In the genomic region with DNA sequence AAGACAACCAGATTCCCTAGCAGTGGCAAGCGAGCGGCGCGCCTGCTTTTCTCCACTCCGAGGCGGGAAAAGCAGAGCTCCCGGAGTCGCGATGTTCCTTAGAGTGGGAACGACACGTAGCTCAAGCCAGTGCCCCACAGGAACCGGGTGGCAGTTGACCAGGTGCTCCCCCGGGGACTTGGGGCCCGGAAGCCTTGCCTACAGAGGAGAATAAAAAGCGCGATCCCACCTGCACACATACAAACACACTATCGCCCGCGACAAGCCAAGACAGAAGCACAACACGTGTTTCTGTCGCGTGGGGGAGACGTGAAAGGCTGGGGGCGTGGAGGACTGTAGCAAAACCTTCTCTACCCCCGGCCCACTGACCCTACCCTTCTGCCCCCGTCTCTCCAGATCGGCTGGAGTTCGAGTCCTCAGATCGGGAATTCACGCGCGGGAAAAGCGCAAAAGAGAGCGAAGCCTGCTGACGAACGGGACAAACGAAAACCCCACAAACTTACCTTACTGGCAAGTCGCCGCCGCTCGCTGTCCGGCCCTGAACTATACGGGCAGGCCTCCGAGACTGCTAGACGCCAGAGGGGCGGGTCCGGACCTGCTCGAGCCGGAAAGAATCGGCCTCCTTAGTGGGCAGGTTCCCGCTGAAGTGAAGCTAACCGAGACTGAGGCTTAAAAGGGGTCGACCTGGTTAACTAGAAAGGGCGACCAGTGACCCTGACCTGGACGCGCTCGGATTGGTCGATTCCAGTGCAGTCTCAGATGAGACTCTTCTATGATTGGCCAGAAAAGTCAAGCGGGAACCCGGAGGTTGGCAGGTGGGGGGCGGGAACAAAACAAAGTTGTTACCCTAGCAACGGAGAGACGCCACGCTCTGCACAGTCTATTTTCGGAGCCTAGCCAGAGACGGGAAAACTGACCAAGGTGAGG, we compare ENCODE assay signal across 8 cellular contexts. TPM values are rescaled to one million over a fixed set of nuclear protein-coding genes. Genes with fewer than 3 reads are reported as not detected.
A peak's percentile ranks its signal among the peaks of the same experiment; 100 is the strongest.
DNase-seq lines count a peak whose midpoint lies in the region; ATAC-seq and TF ChIP-seq lines count a peak whose summit lies in the region.

A gene (plus strand): TSS at position 842 of the 927 bp plus-strand sequence. CDS start 6,265 bp downstream, outside the sequence.
A gene with protein sequence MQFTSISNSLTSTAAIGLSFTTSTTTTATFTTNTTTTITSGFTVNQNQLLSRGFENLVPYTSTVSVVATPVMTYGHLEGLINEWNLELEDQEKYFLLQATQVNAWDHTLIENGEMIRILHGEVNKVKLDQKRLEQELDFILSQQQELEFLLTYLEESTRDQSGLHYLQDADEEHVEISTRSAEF (minus strand): TSS at position 664 of the 927 bp plus-strand sequence. CDS start 31,287 bp downstream, outside the sequence.

- peak within 1 kb of the TSS; percentile 11 for H3K27ac Mint-ChIP-seq in activated naive CD4-positive, alpha-beta T cell treated with anti-CD3 and anti-CD28 coated beads, Interleukin-2, amount 10 ng/mL, durations not matched to agents 7 days and 5 days

- H3K4me1 Mint-ChIP-seq in activated naive CD4-positive, alpha-beta T cell treated with anti-CD3 and anti-CD28 coated beads, Interleukin-2, amount 10 ng/mL, durations not matched to agents 7 days and 5 days = peaks cover 9% of the 10 kb centered on the region

- H3K4me3 ChIP-seq in IMR-90 (ENCODE audit: insufficient read depth, low read depth, low read length) = peak within 1 kb of the TSS; percentile 33
- H3K4me3 ChIP-seq in RWPE2 (ENCODE audit: severe bottlenecking) = peak within 1 kb of the TSS; percentile 46
- peak within 1 kb of the TSS; percentile 66 for H3K4me3 ChIP-seq in cardiac muscle cell
- H3K4me3 ChIP-seq in urinary bladder (ENCODE audit: low read depth, low read length) = peak within 1 kb of the TSS; percentile 29

- no peaks in the 10 kb centered on the region for H3K9me3 ChIP-seq in IMR-90 (ENCODE audit: control insufficient read depth, insufficient read depth, low read length)
- no peaks in the 10 kb centered on the region for H3K9me3 ChIP-seq in RWPE2 (ENCODE audit: severe bottlenecking)
- H3K9me3 ChIP-seq in cardiac muscle cell (ENCODE audit: low read depth) = no peaks in the 10 kb centered on the region

- no peak within 1 kb of the TSS for H3K4ac ChIP-seq in IMR-90 (ENCODE audit: low read depth, low read length)

- no peak within 1 kb of the TSS for H3K23ac ChIP-seq in IMR-90 (ENCODE audit: low read depth, low read length)

- TF ChIP-seq CTCF in IMR-90 (conservative IDR thresholded peaks at IDR 0.05; ENCODE audit: low read depth, low read length) (no peak), RWPE2 (IDR thresholded peaks at IDR 0.05; ENCODE audit: poor library complexity, severe bottlenecking) (no peak), cardiac muscle cell (IDR thresholded peaks at IDR 0.05; ENCODE audit: low read depth, low read length) (no peak)

- H3K4me2 ChIP-seq in IMR-90 (ENCODE audit: low read depth, low read length) = peak within 1 kb of the TSS; percentile 66

- H2BK120ac ChIP-seq in IMR-90 (ENCODE audit: low read depth, low read length) = no peak within 1 kb of the TSS

- H2AK9ac ChIP-seq in IMR-90 (replicated peaks; ENCODE audit: low read depth, low read length, poor library complexity) = no peak within 1 kb of the TSS

- in situ Hi-C loops in IMR-90 (cut with MboI; ENCODE audit: low sequenced_read_pairs) = no loop called here

- no peak within 1 kb of the TSS for H4K91ac ChIP-seq in IMR-90 (ENCODE audit: insufficient read depth, low read depth, low read length)

- peak; percentile 51 for DNase-seq in COLO668 (lab: John Stamatoyannopoulos, UW; ENCODE audit: unreplicated experiment)
- DNase-seq in IMR-90 = no peak
- DNase-seq in RWPE2 (ENCODE audit: low spot score) = peak; percentile 65
- peak; percentile 78 for DNase-seq in activated naive CD4-positive, alpha-beta T cell treated with anti-CD3 and anti-CD28 coated beads, Interleukin-2, amount 10 ng/mL, durations not matched to agents 7 days and 5 days
- DNase-seq in cardiac muscle cell (ENCODE audit: low read depth in 1 of 2, low spot score in 1 of 2) = peak; percentile 31 to 91
- DNase-seq in posterior cingulate gyrus = peak in 6 of 10 donors; percentile 10 to 86 (median 40)

- no peak within 1 kb of the TSS for H3K18ac ChIP-seq in IMR-90 (ENCODE audit: low read depth, low read length)

- H4K20me1 ChIP-seq in IMR-90 (ENCODE audit: insufficient read depth, low read length) = no peaks in the 10 kb centered on the region

- no peak within 1 kb of the TSS for H3K27ac ChIP-seq in IMR-90 (ENCODE audit: insufficient read depth, low read length)
- no peak within 1 kb of the TSS for H3K27ac ChIP-seq in RWPE2 (ENCODE audit: poor library complexity, severe bottlenecking)
- H3K27ac ChIP-seq in cardiac muscle cell = peak within 1 kb of the TSS; percentile 75
- no peak within 1 kb of the TSS for H3K27ac ChIP-seq in urinary bladder (ENCODE audit: low read depth)

- no peak within 1 kb of the TSS for H2BK15ac ChIP-seq in IMR-90 (ENCODE audit: low read depth, low read length)

- H3K9me1 ChIP-seq in IMR-90 (ENCODE audit: insufficient read depth, low read length) = no peaks in the 10 kb centered on the region

- H4K5ac ChIP-seq in IMR-90 (ENCODE audit: low read depth, low read length) = no peak within 1 kb of the TSS

- dilution Hi-C loops in IMR-90 (cut with HindIII; ENCODE audit: low sequenced_read_pairs, unreplicated experiment) = no loop called here

- intact Hi-C loops in IMR-90 (cut with micrococcal nuclease) (no loop called here), posterior cingulate gyrus (cut with DNase I) (no loop called here)

- no peak for TF ChIP-seq POLR2A in IMR-90 (IDR thresholded peaks at IDR 0.05; ENCODE audit: low read depth, low read length)

- no peak within 1 kb of the TSS for H2BK5ac ChIP-seq in IMR-90 (ENCODE audit: low read depth, low read length, poor library complexity, severe bottlenecking)

- no peaks in the 10 kb centered on the region for H3K36me3 Mint-ChIP-seq in activated naive CD4-positive, alpha-beta T cell treated with anti-CD3 and anti-CD28 coated beads, Interleukin-2, amount 10 ng/mL, durations not matched to agents 7 days and 5 days

- peak within 1 kb of the TSS; percentile 86 for H3K4me3 Mint-ChIP-seq in activated naive CD4-positive, alpha-beta T cell treated with anti-CD3 and anti-CD28 coated beads, Interleukin-2, amount 10 ng/mL, durations not matched to agents 7 days and 5 days

- 30% methylated on average over 21 of the region's 66 CpGs; no CpG with 5 or more reads in 1 of the 2 experiments for WGBS in IMR-90 (ENCODE audit: extremely low coverage in 2 of 2, insufficient read length in 1 of 2), 2 experiments
- WGBS in urinary bladder = under 1% methylated on average over 66 of the region's 66 CpGs

- POLR2A ChIA-PET in IMR-90 (lab: Charles Lee; ENCODE audit: unreplicated experiment) = no interaction called here

- H2AFZ ChIP-seq in IMR-90 (replicated peaks; ENCODE audit: low read length, poor library complexity) = peak within 1 kb of the TSS; percentile 60

- no peaks in the 10 kb centered on the region for H3K79me1 ChIP-seq in IMR-90 (ENCODE audit: low read depth in 1 of 2, low read length in 2 of 2)

- no peak within 1 kb of the TSS for H2AK5ac ChIP-seq in IMR-90 (ENCODE audit: low read depth, low read length)

- H3K36me3 ChIP-seq in IMR-90 (ENCODE audit: control insufficient read depth, insufficient read depth, low read length) = no peaks in the 10 kb centered on the region
- no peaks in the 10 kb centered on the region for H3K36me3 ChIP-seq in RWPE2 (ENCODE audit: low read depth)
- no peaks in the 10 kb centered on the region for H3K36me3 ChIP-seq in cardiac muscle cell
- H3K36me3 ChIP-seq in urinary bladder (ENCODE audit: insufficient read depth) = no peaks in the 10 kb centered on the region

- TF ChIP-seq RAD21 in IMR-90 (IDR thresholded peaks at IDR 0.05; ENCODE audit: low read length) = no peak

- H3K4me1 ChIP-seq in IMR-90 (ENCODE audit: control insufficient read depth, insufficient read depth, low read length) (no peaks in the 10 kb centered on the region), RWPE2 (ENCODE audit: insufficient read depth, poor library complexity, severe bottlenecking) (no peaks in the 10 kb centered on the region), cardiac muscle cell (ENCODE audit: low read depth) (no peaks in the 10 kb centered on the region), urinary bladder (ENCODE audit: insufficient read depth) (no peaks in the 10 kb centered on the region)

- CTCF ChIA-PET in IMR-90 (lab: Yijun Ruan, JAX) = no interaction called here
- CTCF ChIA-PET in activated naive CD4-positive, alpha-beta T cell treated with anti-CD3 and anti-CD28 coated beads, Interleukin-2, amount 10 ng/mL, durations not matched to agents 7 days and 5 days (lab: Charles Lee) = no interaction called here

- peaks cover 2% of the 10 kb centered on the region for H3K27me3 ChIP-seq in IMR-90 (ENCODE audit: control insufficient read depth, insufficient read depth, low read length)
- H3K27me3 ChIP-seq in RWPE2 (ENCODE audit: insufficient read depth, poor library complexity, severe bottlenecking) = no peaks in the 10 kb centered on the region
- no peaks in the 10 kb centered on the region for H3K27me3 ChIP-seq in cardiac muscle cell

- H3K27me3 Mint-ChIP-seq in activated naive CD4-positive, alpha-beta T cell treated with anti-CD3 and anti-CD28 coated beads, Interleukin-2, amount 10 ng/mL, durations not matched to agents 7 days and 5 days = peaks cover 7% of the 10 kb centered on the region

- H3K9me3 Mint-ChIP-seq in activated naive CD4-positive, alpha-beta T cell treated with anti-CD3 and anti-CD28 coated beads, Interleukin-2, amount 10 ng/mL, durations not matched to agents 7 days and 5 days = no peaks in the 10 kb centered on the region

- no peak within 1 kb of the TSS for H3K9ac ChIP-seq in IMR-90 (ENCODE audit: low read depth, low read length)

- H3K14ac ChIP-seq in IMR-90 (replicated peaks; ENCODE audit: low read depth, low read length) = no peak within 1 kb of the TSS

- BruUV-seq in IMR-90 (replicated peaks; lab: Mats Ljungman, UMichigan) = no TSS peak

- peak; percentile 99 for ATAC-seq in GM21528 (IDR thresholded peaks at IDR 0.05; ENCODE audit: low FRiP score, unreplicated experiment)
- peak; percentile 57 for ATAC-seq in IMR-90 (ENCODE audit: low read depth)
- peak; percentile 93 for ATAC-seq in RWPE2 (ENCODE audit: low read depth)

- no peak within 1 kb of the TSS for H3K56ac ChIP-seq in IMR-90 (ENCODE audit: extremely low read depth, insufficient read depth, low read length)

- H4K8ac ChIP-seq in IMR-90 (ENCODE audit: low read depth in 2 of 2, low read length in 2 of 2) = no peak within 1 kb of the TSS

- H2BK20ac ChIP-seq in IMR-90 (ENCODE audit: low read depth, low read length) = no peak within 1 kb of the TSS

RNA-seq across cellular contexts. Expression of the first gene that starts in this region (rescaled TPM):
- total RNA-seq in IMR-90 (2012; rRNA removed) = not detected in 2 replicates
- polyA plus RNA-seq in IMR-90 (2012; rRNA removed) = not detected in 2 replicates
- not detected in 2 replicates for polyA plus RNA-seq in IMR-90 (2012; cell fraction: cytosol; rRNA removed)
- not detected in 2 replicates for polyA plus RNA-seq in IMR-90 (2012; cell fraction: nucleus; rRNA removed; ENCODE audit: low replicate concordance)
- total RNA-seq in cardiac muscle cell = 0.06 TPM in 1 of 2 replicates, not detected in the other
- not detected in 2 replicates for polyA plus RNA-seq in cardiac muscle cell
- not detected for total RNA-seq in urinary bladder
- not detected for polyA plus RNA-seq in urinary bladder

RNA-seq across cellular contexts. Expression of the second gene that starts in this region (rescaled TPM):
- total RNA-seq in IMR-90 (2012; rRNA removed) (not detected in 2 replicates), cardiac muscle cell (9.1 and 14.4 TPM in 2 replicates), urinary bladder (2.2 TPM)
- polyA plus RNA-seq in IMR-90 (2012; rRNA removed) (not detected in 2 replicates), cardiac muscle cell (20.5 and 21.1 TPM in 2 replicates), urinary bladder (0.58 TPM)
- not detected in 2 replicates for polyA plus RNA-seq in IMR-90 (2012; cell fraction: cytosol; rRNA removed)
- polyA plus RNA-seq in IMR-90 (2012; cell fraction: nucleus; rRNA removed; ENCODE audit: low replicate concordance) = not detected in 2 replicates

Comparison
In these comparisons a context has a peak if more than half of its experiments do, and no peak if none do; other contexts are left out.
1. RNA of the second gene that starts in this region (polyA plus RNA-seq): 20.5 to 21.1 TPM in cardiac muscle cell; 0.58 TPM in urinary bladder (single experiment) and not detected in IMR-90; every median in the first group is over 10 times any median in the second.
2. Peak in ATAC-seq, H3K4me3 ChIP-seq and H3K4me2 ChIP-seq in IMR-90; RNA of the genes that start here not detected or under 1 TPM.
3. Peak in every context shown above with its lines, with median percentiles within 50 percentile points of each other: ATAC-seq and H3K4me3 ChIP-seq.